17 cellular contexts compared by ENCODE assay signal in genomic region chr3:14290631-14291385, GRCh38.
DNase-seq lines count a peak whose midpoint lies in the region; TF ChIP-seq lines count a peak whose summit lies in the region.
"Had no signal": no experiment of that assay in that cellular context is flagged by ENCODE, and none has a peak within 500 bp of the region (broad histone marks: within the 10 kb centered on the region; RNA-seq: fewer than 3 reads in every experiment).

No MANE protein-coding gene starts in this region.

- H3K9me3 ChIP-seq in mucosa of rectum (ENCODE audit: control insufficient read depth in 2 of 2, low read length in 2 of 2) (no peaks in the 10 kb centered on the region), esophagus squamous epithelium (no peaks in the 10 kb centered on the region)
- H3K9me3 ChIP-seq: A549, ascending aorta, neutrophil, upper lobe of left lung had no signal

- H3K9ac ChIP-seq in mucosa of rectum (ENCODE audit: low read depth in 1 of 2, low read length in 2 of 2) = peak overlapping the region in 1 of 2 donors; percentile 15

- 59 to 75% methylated on average over 9 of the region's 9 CpGs for WGBS in esophagus squamous epithelium, 2 donors

- intact Hi-C loops in esophagus squamous epithelium (cut with DNase I) = no loop called here

- H3K4me1 ChIP-seq in mucosa of rectum (ENCODE audit: control insufficient read depth in 2 of 2, insufficient read depth in 2 of 2, low read length in 2 of 2) (peaks cover 15 to 29% of the 10 kb centered on the region in 2 donors), esophagus squamous epithelium (peaks cover 0 to 19% (median 0%) of the 10 kb centered on the region in 3 donors)
- H3K4me1 ChIP-seq: ascending aorta had no signal

- TF ChIP-seq POLR2A in esophagus squamous epithelium (IDR thresholded peaks at IDR 0.05) = no peak

- H3K4me3 ChIP-seq in choroid plexus epithelial cell (ENCODE audit: low read depth, low read length) (no peak overlapping the region), mucosa of rectum (ENCODE audit: low read length in 2 of 2) (peak overlapping the region in 1 of 2 donors; percentile 11), esophagus squamous epithelium (no peak overlapping the region)
- H3K4me3 ChIP-seq: A549, ascending aorta, upper lobe of left lung had no signal

- H3K27me3 ChIP-seq in mucosa of rectum (ENCODE audit: control insufficient read depth in 2 of 2, insufficient read depth in 2 of 2, low read length in 2 of 2) (peaks cover 0 to 3% of the 10 kb centered on the region in 2 donors), esophagus squamous epithelium (peaks cover 0 to 3% (median 0%) of the 10 kb centered on the region in 4 donors)
- H3K27me3 ChIP-seq: ascending aorta, upper lobe of left lung had no signal

- H3K36me3 ChIP-seq in mucosa of rectum (ENCODE audit: control insufficient read depth in 2 of 2, insufficient read depth in 2 of 2, low read length in 2 of 2) (no peaks in the 10 kb centered on the region), esophagus squamous epithelium (no peaks in the 10 kb centered on the region)
- H3K36me3 ChIP-seq: ascending aorta, neutrophil, upper lobe of left lung had no signal

- H3K27ac ChIP-seq in mucosa of rectum (ENCODE audit: low read depth in 2 of 2, low read length in 2 of 2) (peak overlapping the region; percentile 35 to 65), esophagus squamous epithelium (peak overlapping the region in 1 of 4 donors; percentile 25)
- H3K27ac ChIP-seq: ascending aorta, neutrophil, upper lobe of left lung had no signal

- no peak for TF ChIP-seq CTCF in choroid plexus epithelial cell (conservative IDR thresholded peaks at IDR 0.05; ENCODE audit: low read depth, low read length)
- no peak for TF ChIP-seq CTCF in esophagus squamous epithelium (IDR thresholded peaks at IDR 0.05)
- no peak for TF ChIP-seq CTCF in GM13977 (IDR thresholded peaks at IDR 0.05; ENCODE audit: extremely low read depth, insufficient read depth, missing control alignments)

- in situ Hi-C loops in ACHN (cut with HindIII; ENCODE audit: low pct_ligation_motif_present, low pct_unique_long_range_greater_than_20kb, low sequenced_read_pairs) = no loop called here
- in situ Hi-C loops in GM13977 (cut with MboI; ENCODE audit: low pct_unique_long_range_greater_than_20kb, low sequenced_read_pairs, unreplicated experiment) = no loop called here

- peak; percentile 30 for DNase-seq in ACHN
- peak; percentile 82 for DNase-seq in HuH-7 (ENCODE audit: low spot score)
- DNase-seq in choroid plexus epithelial cell (ENCODE audit: low read depth) = peak; percentile 31
- no peak for DNase-seq in T-helper 1 cell
- DNase-seq in esophagus squamous epithelium (lab: John Stamatoyannopoulos, UW) = no peak
- DNase-seq in GM13977 (ENCODE audit: low spot score) = no peak
- DNase-seq in occipital lobe (lab: John Stamatoyannopoulos, UW) = no peak
- DNase-seq: activated CD4-positive, alpha-beta T cell treated with anti-CD3 and anti-CD28 coated beads, Interleukin-2, amount 50 U/mL, for 1 hour; NCI-H345; PC-3; stimulated activated CD4-positive, alpha-beta T cell treated with anti-CD3 and anti-CD28 coated beads, Interleukin-12 subunit alpha, Interleukin-12 subunit beta, amount 100 ng/mL, for 4 hours; T-helper 17 cell; upper lobe of left lung had no signal

Comparison
In these comparisons a context has a peak if more than half of its experiments do, and no peak if none do; other contexts are left out.
1. DNase-seq: peak in ACHN (single experiment), HuH-7 (single experiment) and choroid plexus epithelial cell (single experiment); none in T-helper 1 cell (0 of 5), esophagus squamous epithelium (single experiment), GM13977 (single experiment) and occipital lobe (single experiment).